ENCODE assay signal across 39 cellular contexts in the genomic region with DNA sequence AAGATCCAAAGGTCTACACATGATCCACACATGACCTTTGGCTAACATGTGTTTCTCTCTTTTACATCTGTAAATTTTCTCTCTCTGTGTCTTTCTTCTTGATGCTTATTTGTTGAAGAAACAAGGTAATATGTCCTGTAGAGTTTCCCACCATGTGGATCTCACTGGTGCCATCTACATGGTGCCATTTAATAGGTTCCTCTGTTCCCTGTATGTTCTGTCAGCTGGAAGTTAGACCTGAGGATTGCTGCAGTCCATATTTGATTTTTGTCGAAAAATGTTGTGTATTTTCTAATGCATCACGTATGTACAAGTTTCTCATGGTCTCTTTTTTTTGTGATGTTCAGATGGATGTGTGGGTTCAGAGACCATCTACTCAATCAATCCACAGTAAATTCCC. TPM values are rescaled to one million over a fixed set of nuclear protein-coding genes. Genes with fewer than 3 reads are reported as not detected.
"Had no signal": no experiment of that assay in that cellular context is flagged by ENCODE, and none has a peak within 500 bp of the region (broad histone marks: within the 10 kb centered on the region; RNA-seq: fewer than 3 reads in every experiment).

No MANE protein-coding gene starts in this region.

- FAIRE-seq: astrocyte, bronchial epithelial cell had no signal

- H3K36me3 ChIP-seq: adrenal gland, ascending aorta, brain microvascular endothelial cell, breast epithelium, cardiac muscle cell had no signal

- H3K27ac ChIP-seq: adrenal gland, ascending aorta, body of pancreas, brain microvascular endothelial cell, breast epithelium, cardiac muscle cell had no signal

- H3K4me1 ChIP-seq: adrenal gland, ascending aorta, body of pancreas, breast epithelium had no signal

- H3K4me3 ChIP-seq: adrenal gland, ascending aorta, body of pancreas, breast epithelium, cardiac muscle cell had no signal

- DNase-seq: activated effector memory CD4-positive, alpha-beta T cell treated with anti-CD3 and anti-CD28 coated beads, Interleukin-2, amount 50 U/mL, for 16 hours; activated effector memory CD4-positive, alpha-beta T cell treated with Interleukin-2 at 50 U/mL for 16 hours; activated gamma-delta T cell; activated gamma-delta T cell treated with Interleukin-2 at 50 U/mL for 16 hours; activated naive CD4-positive, alpha-beta T cell; activated naive CD4-positive, alpha-beta T cell treated with anti-CD3 and anti-CD28 coated beads for 36 hours; activated naive CD4-positive, alpha-beta T cell treated with anti-CD3 and anti-CD28 coated beads, Interleukin-2, amount 10 ng/mL, durations not matched to agents 7 days and 5 days; activated naive CD4-positive, alpha-beta T cell treated with anti-CD3 and anti-CD28 coated beads, Interleukin-2, amount 50 U/mL, for 16 hours; activated naive CD4-positive, alpha-beta T cell treated with Interleukin-2 at 50 U/mL for 16 hours; activated naive CD8-positive, alpha-beta T cell treated with anti-CD3 and anti-CD28 coated beads for 36 hours; activated naive CD8-positive, alpha-beta T cell treated with anti-CD3 and anti-CD28 coated beads, Interleukin-2, amount 10 ng/mL, durations not matched to agents 7 days and 5 days; activated naive CD8-positive, alpha-beta T cell treated with anti-CD3 and anti-CD28 coated beads, Interleukin-2, amount 50 U/mL, for 24 hours; activated T-cell treated with anti-CD3 and anti-CD28 coated beads, Interleukin-2, amount 50 U/mL, for 1 hour; activated T-cell treated with anti-CD3 and anti-CD28 coated beads, Interleukin-2, amount 50 U/mL, for 24 hours; activated T-cell treated with anti-CD3 and anti-CD28 coated beads, Interleukin-2, amount 50 U/mL, for 4 hours; activated T-cell treated with anti-CD3 and anti-CD28 coated beads, Interleukin-2, amount 50 U/mL, for 48 hours; activated T-cell treated with anti-CD3 and anti-CD28 coated beads, Interleukin-2, amount 50 U/mL, for 72 hours; adrenal gland; amniotic stem cell; amygdala; anterior cingulate cortex; aorta; body of pancreas; brain microvascular endothelial cell; caudate nucleus; central memory CD4-positive, alpha-beta T cell; cerebellar nuclear complex had no signal

- ATAC-seq: activated naive CD4-positive, alpha-beta T cell treated with anti-CD3 and anti-CD28 coated beads, Interleukin-2, amount 50 U/mL, for 72 hours; activated naive CD8-positive, alpha-beta T cell treated with anti-CD3 and anti-CD28 coated beads, Interleukin-2, amount 50 U/mL, for 24 hours; activated T-cell treated with anti-CD3 and anti-CD28 coated beads, Interleukin-2, amount 50 U/mL, for 4 hours; activated T-cell treated with anti-CD3 and anti-CD28 coated beads, Interleukin-2, amount 50 U/mL, for 72 hours; activated T-helper 17 cell treated with anti-CD3 and anti-CD28 coated beads, Interleukin-2, amount 50 U/mL, for 72 hours; body of pancreas had no signal

- H3K27me3 ChIP-seq: ascending aorta, body of pancreas had no signal

- H3K9me3 ChIP-seq: adrenal gland, ascending aorta, body of pancreas, breast epithelium had no signal

RNA-seq across cellular contexts. Expression of a gene that starts 30.0 kb away (rescaled TPM):
- total RNA-seq: activated naive CD4-positive, alpha-beta T cell treated with anti-CD3 and anti-CD28 coated beads for 36 hours; activated naive CD4-positive, alpha-beta T cell treated with anti-CD3 and anti-CD28 coated beads, Interleukin-2, amount 50 U/mL, for 72 hours; activated naive CD8-positive, alpha-beta T cell treated with anti-CD3 and anti-CD28 coated beads for 36 hours; activated naive CD8-positive, alpha-beta T cell treated with anti-CD3 and anti-CD28 coated beads, Interleukin-2, amount 10 ng/mL, durations not matched to agents 7 days and 5 days; activated T-cell treated with anti-CD3 and anti-CD28 coated beads, Interleukin-2, amount 50 U/mL, for 4 hours; activated T-cell treated with anti-CD3 and anti-CD28 coated beads, Interleukin-2, amount 50 U/mL, for 72 hours; activated T-helper 1 cell treated with anti-CD3 and anti-CD28 coated beads, Interleukin-12 subunit alpha, Interleukin-12 subunit beta, Interleukin-2, Interleukin-4 antibody, amounts not matched to agents 30 ng/mL and 10 ng/mL and 1 ng/mL, durations not matched to agents 14 hours and 24 hours and 36 hours; activated T-helper 17 cell treated with anti-CD3 and anti-CD28 coated beads, Interleukin-2, amount 50 U/mL, for 72 hours; activated T-helper 2 cell treated with anti-CD3 and anti-CD28 coated beads, Interferon-gamma antibody, Interleukin-2, Interleukin-4, amounts not matched to agents 10 μg/mL and 5 μg/mL and 100 μg/mL, durations not matched to agents 14 hours and 24 hours and 36 hours; adrenal gland; aorta; ascending aorta; astrocyte; breast epithelium; cardiac septum; cerebellum; chondrocyte had no signal
- polyA plus RNA-seq: adrenal gland, cardiac muscle cell had no signal
